Comparison of ENCODE assay signal across 8 cellular contexts in genomic region chr11:60915250-60915914, GRCh38. TPM values are rescaled to one million over a fixed set of nuclear protein-coding genes. Genes with fewer than 3 reads are reported as not detected.
A peak's percentile ranks its signal among the peaks of the same experiment; 100 is the strongest.
DNase-seq lines count a peak whose midpoint lies in the region; ATAC-seq and TF ChIP-seq lines count a peak whose summit lies in the region.

No MANE protein-coding gene starts in this region.

- peak overlapping the region; percentile 54 for H3K27ac Mint-ChIP-seq in activated T-helper 2 cell treated with anti-CD3 and anti-CD28 coated beads, Interferon-gamma antibody, Interleukin-2, Interleukin-4, amounts not matched to agents 10 μg/mL and 5 μg/mL and 100 μg/mL, durations not matched to agents 14 hours and 24 hours and 36 hours
- peak overlapping the region; percentile 95 for H3K27ac Mint-ChIP-seq in osteocyte (ENCODE audit: unreplicated experiment)

- no peaks in the 10 kb centered on the region for H3K9me3 ChIP-seq in thyroid gland

- peaks cover 56% of the 10 kb centered on the region for H3K4me1 Mint-ChIP-seq in activated T-helper 2 cell treated with anti-CD3 and anti-CD28 coated beads, Interferon-gamma antibody, Interleukin-2, Interleukin-4, amounts not matched to agents 10 μg/mL and 5 μg/mL and 100 μg/mL, durations not matched to agents 14 hours and 24 hours and 36 hours (ENCODE audit: low read depth)
- H3K4me1 Mint-ChIP-seq in osteocyte (ENCODE audit: unreplicated experiment) = peaks cover 47% of the 10 kb centered on the region

- peak; percentile 35 for ATAC-seq in HG02981 (IDR thresholded peaks at IDR 0.05; ENCODE audit: unreplicated experiment)
- ATAC-seq in foreskin keratinocyte = peak; percentile 49

- TF ChIP-seq POLR2A in thyroid gland (IDR thresholded peaks at IDR 0.05) = no peak

- peak overlapping the region; percentile 89 for H3K4me3 Mint-ChIP-seq in activated T-helper 2 cell treated with anti-CD3 and anti-CD28 coated beads, Interferon-gamma antibody, Interleukin-2, Interleukin-4, amounts not matched to agents 10 μg/mL and 5 μg/mL and 100 μg/mL, durations not matched to agents 14 hours and 24 hours and 36 hours (ENCODE audit: low read depth)
- peak overlapping the region; percentile 100 for H3K4me3 Mint-ChIP-seq in osteocyte (ENCODE audit: unreplicated experiment)

- H3K4me3 ChIP-seq in thyroid gland (replicated peaks in 1 of 3) = peak overlapping the region in 1 of 3 donors; percentile 82

- TF ChIP-seq CTCF in foreskin keratinocyte (conservative IDR thresholded peaks at IDR 0.05) (peak; percentile 59), osteocyte (IDR thresholded peaks at IDR 0.05) (peak; percentile 53), thyroid gland (IDR thresholded peaks at IDR 0.05) (peak in 3 of 6 experiments; percentile 15 to 34 (median 27))

- H3K27me3 Mint-ChIP-seq in activated T-helper 2 cell treated with anti-CD3 and anti-CD28 coated beads, Interferon-gamma antibody, Interleukin-2, Interleukin-4, amounts not matched to agents 10 μg/mL and 5 μg/mL and 100 μg/mL, durations not matched to agents 14 hours and 24 hours and 36 hours (ENCODE audit: low read depth) = peaks cover 2% of the 10 kb centered on the region
- H3K27me3 Mint-ChIP-seq in osteocyte (ENCODE audit: unreplicated experiment) = no peaks in the 10 kb centered on the region

- DNase-seq in activated gamma-delta T cell treated with Interleukin-2 at 50 U/mL for 16 hours (peak; percentile 74), activated gamma-delta T cell (lab: John Stamatoyannopoulos, UW) (no peak), RPMI7951 (ENCODE audit: low read depth) (peak; percentile 72), foreskin keratinocyte (peak; percentile 33 to 60), osteocyte (ENCODE audit: extremely low spot score, unreplicated experiment) (no peak), thyroid gland (peak; percentile 75 to 76)
- peak; percentile 78 for DNase-seq in activated T-helper 2 cell treated with anti-CD3 and anti-CD28 coated beads, Interferon-gamma antibody, Interleukin-2, Interleukin-4, amounts not matched to agents 10 μg/mL and 5 μg/mL and 100 μg/mL, durations not matched to agents 14 hours and 24 hours and 36 hours (ENCODE audit: low spot score)

- intact Hi-C loops in activated T-helper 2 cell treated with anti-CD3 and anti-CD28 coated beads, Interferon-gamma antibody, Interleukin-2, Interleukin-4, amounts not matched to agents 10 μg/mL and 5 μg/mL and 100 μg/mL, durations not matched to agents 14 hours and 24 hours and 36 hours (cut with micrococcal nuclease) = loop anchor here (1.0 to 2.0 kb wide), 5 partner anchors 9 to 272 kb away; partner anchors contain the start of gene PRPF19
- intact Hi-C loops in thyroid gland (cut with DNase I) = loop anchor here (10.0 kb wide), 1 partner anchor 249 kb away; the partner anchor contains the start of gene VPS37C

- peaks cover 24% of the 10 kb centered on the region for H3K36me3 Mint-ChIP-seq in activated T-helper 2 cell treated with anti-CD3 and anti-CD28 coated beads, Interferon-gamma antibody, Interleukin-2, Interleukin-4, amounts not matched to agents 10 μg/mL and 5 μg/mL and 100 μg/mL, durations not matched to agents 14 hours and 24 hours and 36 hours (ENCODE audit: low read depth)
- peaks cover 5% of the 10 kb centered on the region for H3K36me3 Mint-ChIP-seq in osteocyte (ENCODE audit: unreplicated experiment)

- no peaks in the 10 kb centered on the region for H3K9me3 Mint-ChIP-seq in activated T-helper 2 cell treated with anti-CD3 and anti-CD28 coated beads, Interferon-gamma antibody, Interleukin-2, Interleukin-4, amounts not matched to agents 10 μg/mL and 5 μg/mL and 100 μg/mL, durations not matched to agents 14 hours and 24 hours and 36 hours
- no peaks in the 10 kb centered on the region for H3K9me3 Mint-ChIP-seq in osteocyte (ENCODE audit: unreplicated experiment)

- peaks cover 6 to 9% of the 10 kb centered on the region in 2 donors for H3K36me3 ChIP-seq in thyroid gland

- H3K27ac ChIP-seq in foreskin keratinocyte (peak overlapping the region; percentile 88), thyroid gland (peak overlapping the region in 2 of 3 donors; percentile 67 to 70)

- H3K4me1 ChIP-seq in foreskin keratinocyte = peaks cover 43% of the 10 kb centered on the region
- peaks cover 24 to 41% of the 10 kb centered on the region in 2 donors for H3K4me1 ChIP-seq in thyroid gland

- H3K27me3 ChIP-seq in foreskin keratinocyte (no peaks in the 10 kb centered on the region), thyroid gland (no peaks in the 10 kb centered on the region)

- 7 to 9% methylated on average over 17 of the region's 17 CpGs for WGBS in thyroid gland, 2 donors

RNA-seq across cellular contexts. Expression of gene TMEM109, which starts 1.4 kb away (rescaled TPM):
- 81.6 and 88.6 TPM in 2 replicates for total RNA-seq in RPMI7951 (2014; rRNA removed; shearing (Covaris generic))
- 112 and 120 TPM in 2 replicates for total RNA-seq in activated T-helper 2 cell treated with anti-CD3 and anti-CD28 coated beads, Interferon-gamma antibody, Interleukin-2, Interleukin-4, amounts not matched to agents 10 μg/mL and 5 μg/mL and 100 μg/mL, durations not matched to agents 14 hours and 24 hours and 36 hours
- total RNA-seq in foreskin keratinocyte = 61.9 and 67.3 TPM in 2 replicates
- polyA plus RNA-seq in foreskin keratinocyte = 71.2 and 75.8 TPM in 2 replicates
- total RNA-seq in osteocyte = 144 and 152 TPM in 2 replicates
- 100 to 1,000 TPM in 2 of 4 donors, 10 to 100 TPM in 2; 61.9 to 105 (median 96.0) TPM for total RNA-seq in thyroid gland

RNA-seq across cellular contexts. Expression of gene TMEM132A, which starts 8.9 kb away (rescaled TPM):
- total RNA-seq in RPMI7951 (2014; rRNA removed; shearing (Covaris generic)) = 29.2 and 44.6 TPM in 2 replicates
- total RNA-seq in activated T-helper 2 cell treated with anti-CD3 and anti-CD28 coated beads, Interferon-gamma antibody, Interleukin-2, Interleukin-4, amounts not matched to agents 10 μg/mL and 5 μg/mL and 100 μg/mL, durations not matched to agents 14 hours and 24 hours and 36 hours = 1.1 and 1.2 TPM in 2 replicates
- total RNA-seq in foreskin keratinocyte (79.5 and 103 TPM in 2 replicates), osteocyte (113 and 118 TPM in 2 replicates), thyroid gland (1 to 10 TPM; 3.3 to 8.3 (median 3.9) TPM)
- 73.2 and 93.9 TPM in 2 replicates for polyA plus RNA-seq in foreskin keratinocyte

RNA-seq across cellular contexts. Expression of gene PRPF19, which starts 9.0 kb away (rescaled TPM):
- 86.6 and 100.0 TPM in 2 replicates for total RNA-seq in RPMI7951 (2014; rRNA removed; shearing (Covaris generic))
- total RNA-seq in activated T-helper 2 cell treated with anti-CD3 and anti-CD28 coated beads, Interferon-gamma antibody, Interleukin-2, Interleukin-4, amounts not matched to agents 10 μg/mL and 5 μg/mL and 100 μg/mL, durations not matched to agents 14 hours and 24 hours and 36 hours = 170 and 182 TPM in 2 replicates
- total RNA-seq in foreskin keratinocyte (70.3 and 88.3 TPM in 2 replicates), osteocyte (78.0 and 78.2 TPM in 2 replicates), thyroid gland (10 to 100 TPM; 38.0 to 94.4 (median 71.5) TPM)
- 133 and 152 TPM in 2 replicates for polyA plus RNA-seq in foreskin keratinocyte

RNA-seq across cellular contexts. Expression of gene SLC15A3, which starts 36.6 kb away (rescaled TPM):
- 5.8 and 10.0 TPM in 2 replicates for total RNA-seq in RPMI7951 (2014; rRNA removed; shearing (Covaris generic))
- total RNA-seq in activated T-helper 2 cell treated with anti-CD3 and anti-CD28 coated beads, Interferon-gamma antibody, Interleukin-2, Interleukin-4, amounts not matched to agents 10 μg/mL and 5 μg/mL and 100 μg/mL, durations not matched to agents 14 hours and 24 hours and 36 hours = 2.1 and 2.2 TPM in 2 replicates
- 2.6 and 7.5 TPM in 2 replicates for total RNA-seq in foreskin keratinocyte
- 2.4 and 10.3 TPM in 2 replicates for polyA plus RNA-seq in foreskin keratinocyte
- 11.6 and 14.6 TPM in 2 replicates for total RNA-seq in osteocyte
- total RNA-seq in thyroid gland = 10 to 100 TPM in 2 of 4 donors, 1 to 10 TPM in 2; 6.3 to 16.5 (median 8.9) TPM

RNA-seq across cellular contexts. Expression of gene ZP1, which starts 48.0 kb away (rescaled TPM):
- total RNA-seq in RPMI7951 (2014; rRNA removed; shearing (Covaris generic)) = 3.7 and 4.6 TPM in 2 replicates
- total RNA-seq in activated T-helper 2 cell treated with anti-CD3 and anti-CD28 coated beads, Interferon-gamma antibody, Interleukin-2, Interleukin-4, amounts not matched to agents 10 μg/mL and 5 μg/mL and 100 μg/mL, durations not matched to agents 14 hours and 24 hours and 36 hours = not detected in 2 replicates
- total RNA-seq in foreskin keratinocyte = not detected in 2 replicates
- not detected in 2 replicates for polyA plus RNA-seq in foreskin keratinocyte
- not detected in 2 replicates for total RNA-seq in osteocyte
- not detected for total RNA-seq in thyroid gland

Comparison
In these comparisons a context has a peak if more than half of its experiments do, and no peak if none do; other contexts are left out.
1. DNase-seq: peak in activated gamma-delta T cell treated with Interleukin-2 at 50 U/mL for 16 hours (single experiment), RPMI7951 (single experiment), activated T-helper 2 cell treated with anti-CD3 and anti-CD28 coated beads, Interferon-gamma antibody, Interleukin-2, Interleukin-4, amounts not matched to agents 10 μg/mL and 5 μg/mL and 100 μg/mL, durations not matched to agents 14 hours and 24 hours and 36 hours (single experiment), foreskin keratinocyte (2 of 2) and thyroid gland (2 of 2); none in activated gamma-delta T cell (single experiment) and osteocyte (single experiment).